Comparison of ENCODE assay signal across 7 cellular contexts in genomic region chr20:13290724-13291123, GRCh38.
"Had no signal": no experiment of that assay in that cellular context is flagged by ENCODE, and none has a peak within 500 bp of the region (broad histone marks: within the 10 kb centered on the region; RNA-seq: fewer than 3 reads in every experiment).

No MANE protein-coding gene starts in this region.

- H3K4me2 ChIP-seq: GM23338 had no signal

- H2AFZ ChIP-seq: GM23338 had no signal

- DNase-seq: H9, HCEC 1CT, KBM-7 had no signal

- H3K4me3 ChIP-seq: GM23338 had no signal

- FAIRE-seq: H1, H54, HTR-8/SVneo had no signal

- ATAC-seq: GM23338 had no signal
